Comparison of ENCODE assay signal across 7 cellular contexts in genomic region chr4:147948336-147948735, GRCh38.
"Had no signal": no experiment of that assay in that cellular context is flagged by ENCODE, and none has a peak within 500 bp of the region (broad histone marks: within the 10 kb centered on the region; RNA-seq: fewer than 3 reads in every experiment).

No MANE protein-coding gene starts in this region.

- FAIRE-seq: HepG2, HTR-8/SVneo, K562 had no signal

- ATAC-seq: HepG2, K562 had no signal

- DNase-seq: IMR-90, KBM-7, KG1 had no signal

- H3K27ac ChIP-seq: HL-60 had no signal

- H3K4me3 ChIP-seq: K562 had no signal
